Comparison of ENCODE assay signal across 8 cellular contexts in the genomic region with DNA sequence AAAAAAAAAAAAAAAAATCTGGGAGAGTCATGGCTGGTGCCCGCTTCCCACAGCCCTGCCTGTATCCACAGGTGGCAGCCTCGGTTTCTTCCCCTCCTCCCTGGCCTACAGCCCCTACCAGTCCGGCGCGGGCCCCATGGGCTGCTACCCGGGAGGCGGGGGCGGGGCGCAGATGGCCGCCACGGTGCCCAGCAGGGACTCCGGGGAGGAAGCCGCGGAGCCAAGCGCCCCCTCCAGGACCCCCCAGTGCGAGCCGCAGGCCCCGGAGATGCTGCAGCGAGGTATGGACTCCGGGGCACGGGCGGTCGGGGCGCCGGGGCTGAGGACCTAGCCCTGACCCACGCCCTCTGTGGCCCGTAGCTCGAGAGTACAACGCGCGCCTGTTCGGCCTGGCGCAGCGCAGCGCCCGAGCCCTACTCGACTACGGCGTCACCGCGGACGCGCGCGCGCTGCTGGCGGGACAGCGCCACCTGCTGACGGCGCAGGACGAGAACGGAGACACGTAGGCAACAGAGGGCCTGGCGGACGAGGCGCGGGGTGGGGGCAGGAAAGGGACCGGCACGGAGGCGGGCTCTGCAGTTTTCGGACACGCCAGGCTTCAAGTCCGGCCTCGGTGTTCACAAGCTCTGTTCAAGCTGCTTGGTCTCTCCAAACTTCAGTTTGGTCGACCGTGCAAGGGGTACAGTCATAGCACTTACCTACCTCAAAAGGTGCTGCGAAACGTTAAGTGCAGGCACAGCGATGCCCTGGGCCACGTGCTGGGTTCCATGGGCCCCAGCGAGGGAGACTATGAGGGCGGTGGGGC. TPM values are rescaled to one million over a fixed set of nuclear protein-coding genes. Genes with fewer than 3 reads are reported as not detected.
DNase-seq lines count a peak whose midpoint lies in the region; ATAC-seq, FAIRE-seq and TF ChIP-seq lines count a peak whose summit lies in the region.

No MANE protein-coding gene starts in this region.

- no peak for TF ChIP-seq POLR2A in endothelial cell of umbilical vein (IDR thresholded peaks at IDR 0.05; ENCODE audit: low read depth, low read length)

- CTCF ChIA-PET in endothelial cell of umbilical vein (lab: Charles Lee) = interaction anchor here (0.5 to 9.2 kb wide), 32 partner anchors 9 to 247 kb away, joined by 3 to 168 read pairs (median 4); partner anchors contain the start of genes CUEDC2, ELOVL3, FBXL15 and NOLC1

- H3K4me2 ChIP-seq in endothelial cell of umbilical vein (ENCODE audit: insufficient read depth, low read length) = peak overlapping the region; percentile 46

- peaks cover 55 to 63% of the 10 kb centered on the region in 2 donors for H3K36me3 Mint-ChIP-seq in CD14-positive monocyte

- no peaks in the 10 kb centered on the region for H4K20me1 ChIP-seq in endothelial cell of umbilical vein (replicated peaks; ENCODE audit: control insufficient read depth, extremely low read depth, insufficient read depth, low read length)

- H3K9me3 ChIP-seq in endothelial cell of umbilical vein (replicated peaks; ENCODE audit: control insufficient read depth, insufficient read depth, low read length) = no peaks in the 10 kb centered on the region

- BruUV-seq in endothelial cell of umbilical vein (replicated peaks; lab: Mats Ljungman, UMichigan) = no TSS peak

- H2AFZ ChIP-seq in endothelial cell of umbilical vein (ENCODE audit: low read depth, low read length) = peak overlapping the region; percentile 52

- peaks cover 30% of the 10 kb centered on the region for H3K4me1 Mint-ChIP-seq in CD14-positive monocyte

- H3K27ac Mint-ChIP-seq in CD14-positive monocyte = peak overlapping the region; percentile 32 to 88 (median 75)

- H3K9me3 Mint-ChIP-seq in CD14-positive monocyte = no peaks in the 10 kb centered on the region

- H3K27ac ChIP-seq in endothelial cell of umbilical vein (ENCODE audit: insufficient read depth, low read depth, low read length) = no peak overlapping the region

- TF ChIP-seq CTCF in CD14-positive monocyte (IDR thresholded peaks at IDR 0.05) = peak; percentile 96
- TF ChIP-seq CTCF in endothelial cell of umbilical vein (IDR thresholded peaks at IDR 0.05; ENCODE audit: extremely low read depth in 1 of 2, insufficient read depth in 1 of 2, low read depth in 1 of 2, low read length in 2 of 2) = peak; percentile 93 to 96

- H3K9ac ChIP-seq in endothelial cell of umbilical vein (replicated peaks; ENCODE audit: extremely low read depth, insufficient read depth, low read length) = peak overlapping the region; percentile 37

- ATAC-seq in GM19324 (IDR thresholded peaks at IDR 0.05; ENCODE audit: low FRiP score, unreplicated experiment) (peak; percentile 39), HG03565 (IDR thresholded peaks at IDR 0.05; ENCODE audit: unreplicated experiment) (peak; percentile 39)

- H3K4me1 ChIP-seq in endothelial cell of umbilical vein (ENCODE audit: control insufficient read depth, extremely low read depth, insufficient read depth, low read length) = peaks cover 13% of the 10 kb centered on the region

- intact Hi-C loops in CD14-positive monocyte (cut with micrococcal nuclease) = loop anchor here (2.0 to 10.0 kb wide), 3 partner anchors 15 to 185 kb away; no protein-coding TSS in a partner anchor
- intact Hi-C loops in endothelial cell of umbilical vein (cut with micrococcal nuclease) = loop anchor here (1.0 kb wide), 3 partner anchors 23 to 230 kb away; no protein-coding TSS in a partner anchor

- peaks cover 0 to 4% (median 2%) of the 10 kb centered on the region in 3 donors for H3K27me3 Mint-ChIP-seq in CD14-positive monocyte (ENCODE audit: low read depth in 3 of 3)

- H3K79me2 ChIP-seq in endothelial cell of umbilical vein (ENCODE audit: control insufficient read depth, insufficient read depth, low read length) = no peaks in the 10 kb centered on the region

- POLR2A ChIA-PET in endothelial cell of umbilical vein (lab: Charles Lee) = interaction anchor here (1.0 kb wide), 1 partner anchor 13 kb away, joined by 3 read pairs; no protein-coding TSS in a partner anchor

- peak; percentile 92 for FAIRE-seq in endothelial cell of umbilical vein (lab: Jason Lieb, UNC)

- H3K4me3 Mint-ChIP-seq in CD14-positive monocyte = peak overlapping the region; percentile 48 to 50

- dilution Hi-C loops in endothelial cell of umbilical vein (cut with MboI; ENCODE audit: extremely low pct_ligation_motif_present, low sequenced_read_pairs) = no loop called here

- H3K27me3 ChIP-seq in endothelial cell of umbilical vein (ENCODE audit: control insufficient read depth in 2 of 2, insufficient read depth in 2 of 2, low read length in 2 of 2) = no peaks in the 10 kb centered on the region

- DNase-seq in CD14-positive monocyte (ENCODE audit: low spot score) (peak; percentile 87), NOMO-1 treated with dmso at 0.1 percent for 144 hours (lab: John Stamatoyannopoulos, UW; ENCODE audit: unreplicated experiment) (peak; percentile 86), endothelial cell of umbilical vein (ENCODE audit: low read depth, low spot score) (peak; percentile 82), middle frontal gyrus (ENCODE audit: extremely low spot score, low spot score) (peak; percentile 78)
- DNase-seq in activated CD8-positive, alpha-beta memory T cell treated with anti-CD3 and anti-CD28 coated beads, Interleukin-2, amount 50 U/mL, for 48 hours = peak; percentile 96
- DNase-seq in stimulated activated CD8-positive, alpha-beta memory T cell treated with anti-CD3 and anti-CD28 coated beads, Interleukin-2, amount 100 ng/mL, for 1 hour (ENCODE audit: low read depth in 2 of 2) = peak; percentile 74 to 78

- H3K9me1 ChIP-seq in endothelial cell of umbilical vein (replicated peaks; ENCODE audit: control insufficient read depth, extremely low read depth, insufficient read depth, low read length) = no peaks in the 10 kb centered on the region

- H3K36me3 ChIP-seq in endothelial cell of umbilical vein (ENCODE audit: control insufficient read depth in 2 of 2, extremely low read depth in 1 of 2, insufficient read depth in 2 of 2, low read length in 2 of 2) = peaks cover 0 to 32% of the 10 kb centered on the region in 2 experiments

- H3K4me3 ChIP-seq in endothelial cell of umbilical vein (replicated peaks in 1 of 3; ENCODE audit: insufficient read depth in 1 of 3, low read depth in 1 of 3, low read length in 3 of 3) = peak overlapping the region in 2 of 3 experiments; percentile 15 to 48

RNA-seq across cellular contexts. Expression of gene NFKB2, which starts 3.9 kb away (rescaled TPM):
- polyA plus RNA-seq in CD14-positive monocyte (10 to 100 TPM in 1 of 2 donors, 1 to 10 TPM in 1; 6.8 to 15.0 TPM), endothelial cell of umbilical vein (21.0 and 23.0 TPM in 2 replicates)
- 21.9 and 25.6 TPM in 2 replicates for total RNA-seq in endothelial cell of umbilical vein
- polyA plus RNA-seq in endothelial cell of umbilical vein (2011; cell fraction: cytosol; rRNA removed) = 13.8 and 20.2 TPM in 2 replicates
- 53.7 and 67.4 TPM in 2 replicates for polyA plus RNA-seq in endothelial cell of umbilical vein (2011; cell fraction: nucleus; rRNA removed)
- 17.7 and 31.9 TPM in 2 replicates for polyA plus RNA-seq in endothelial cell of umbilical vein (2012)
- 9.5 and 11.2 TPM in 2 replicates for polyA minus RNA-seq in endothelial cell of umbilical vein
- polyA minus RNA-seq in endothelial cell of umbilical vein (2011; cell fraction: cytosol; rRNA and poly(A)+ RNA removed) = 27.7 TPM
- polyA minus RNA-seq in endothelial cell of umbilical vein (2011; cell fraction: nucleus; rRNA and poly(A)+ RNA removed) = 11.3 and 18.8 TPM in 2 replicates

RNA-seq across cellular contexts. Expression of gene PSD, which starts 19.2 kb away (rescaled TPM):
- polyA plus RNA-seq in CD14-positive monocyte (1 to 10 TPM; 1.1 to 1.5 TPM), endothelial cell of umbilical vein (0.08 and 0.10 TPM in 2 replicates)
- 0.18 and 0.40 TPM in 2 replicates for total RNA-seq in endothelial cell of umbilical vein
- 0.07 TPM in 1 of 2 replicates, not detected in the other for polyA plus RNA-seq in endothelial cell of umbilical vein (2011; cell fraction: cytosol; rRNA removed)
- 0.24 and 0.29 TPM in 2 replicates for polyA plus RNA-seq in endothelial cell of umbilical vein (2011; cell fraction: nucleus; rRNA removed)
- 0.86 and 2.6 TPM in 2 replicates for polyA plus RNA-seq in endothelial cell of umbilical vein (2012)
- not detected in 2 replicates for polyA minus RNA-seq in endothelial cell of umbilical vein
- polyA minus RNA-seq in endothelial cell of umbilical vein (2011; cell fraction: cytosol; rRNA and poly(A)+ RNA removed) = not detected
- 0.29 TPM in 1 of 2 replicates, not detected in the other for polyA minus RNA-seq in endothelial cell of umbilical vein (2011; cell fraction: nucleus; rRNA and poly(A)+ RNA removed)

RNA-seq across cellular contexts. Expression of gene FBXL15, which starts 21.2 kb away (rescaled TPM):
- polyA plus RNA-seq in CD14-positive monocyte = 10 to 100 TPM; 25.5 to 36.3 TPM
- 9.9 and 10.7 TPM in 2 replicates for total RNA-seq in endothelial cell of umbilical vein
- 15.3 and 21.6 TPM in 2 replicates for polyA plus RNA-seq in endothelial cell of umbilical vein
- 5.9 and 10.1 TPM in 2 replicates for polyA plus RNA-seq in endothelial cell of umbilical vein (2011; cell fraction: cytosol; rRNA removed)
- 11.6 and 11.7 TPM in 2 replicates for polyA plus RNA-seq in endothelial cell of umbilical vein (2011; cell fraction: nucleus; rRNA removed)
- 4.3 and 6.2 TPM in 2 replicates for polyA plus RNA-seq in endothelial cell of umbilical vein (2012)
- polyA minus RNA-seq in endothelial cell of umbilical vein = 1.4 and 2.0 TPM in 2 replicates
- polyA minus RNA-seq in endothelial cell of umbilical vein (2011; cell fraction: cytosol; rRNA and poly(A)+ RNA removed) = 8.5 TPM
- 1.5 and 1.8 TPM in 2 replicates for polyA minus RNA-seq in endothelial cell of umbilical vein (2011; cell fraction: nucleus; rRNA and poly(A)+ RNA removed)

RNA-seq across cellular contexts. Expression of gene CUEDC2, which starts 33.0 kb away (rescaled TPM):
- polyA plus RNA-seq in CD14-positive monocyte = 10 to 100 TPM; 58.5 to 70.2 TPM
- total RNA-seq in endothelial cell of umbilical vein = 61.5 and 62.6 TPM in 2 replicates
- polyA plus RNA-seq in endothelial cell of umbilical vein = 82.3 and 96.7 TPM in 2 replicates
- 79.5 and 108 TPM in 2 replicates for polyA plus RNA-seq in endothelial cell of umbilical vein (2011; cell fraction: cytosol; rRNA removed)
- 119 and 127 TPM in 2 replicates for polyA plus RNA-seq in endothelial cell of umbilical vein (2011; cell fraction: nucleus; rRNA removed)
- 56.6 and 83.3 TPM in 2 replicates for polyA plus RNA-seq in endothelial cell of umbilical vein (2012)
- polyA minus RNA-seq in endothelial cell of umbilical vein = 26.5 and 27.4 TPM in 2 replicates
- polyA minus RNA-seq in endothelial cell of umbilical vein (2011; cell fraction: cytosol; rRNA and poly(A)+ RNA removed) = 32.0 TPM
- 7.5 and 12.2 TPM in 2 replicates for polyA minus RNA-seq in endothelial cell of umbilical vein (2011; cell fraction: nucleus; rRNA and poly(A)+ RNA removed)

RNA-seq across cellular contexts. Expression of gene C10orf95, which starts 51.9 kb away (rescaled TPM):
- polyA plus RNA-seq in CD14-positive monocyte (not detected), endothelial cell of umbilical vein (0.08 TPM in 1 of 2 replicates, not detected in the other)
- total RNA-seq in endothelial cell of umbilical vein = not detected in 2 replicates
- polyA plus RNA-seq in endothelial cell of umbilical vein (2011; cell fraction: cytosol; rRNA removed) = 0.04 TPM in 1 of 2 replicates, not detected in the other
- polyA plus RNA-seq in endothelial cell of umbilical vein (2011; cell fraction: nucleus; rRNA removed) = not detected in 2 replicates
- polyA plus RNA-seq in endothelial cell of umbilical vein (2012) = not detected in 2 replicates
- polyA minus RNA-seq in endothelial cell of umbilical vein = not detected in 2 replicates
- polyA minus RNA-seq in endothelial cell of umbilical vein (2011; cell fraction: cytosol; rRNA and poly(A)+ RNA removed) = not detected
- polyA minus RNA-seq in endothelial cell of umbilical vein (2011; cell fraction: nucleus; rRNA and poly(A)+ RNA removed) = not detected in 2 replicates
